8 cellular contexts compared by ENCODE assay signal in the genomic region with DNA sequence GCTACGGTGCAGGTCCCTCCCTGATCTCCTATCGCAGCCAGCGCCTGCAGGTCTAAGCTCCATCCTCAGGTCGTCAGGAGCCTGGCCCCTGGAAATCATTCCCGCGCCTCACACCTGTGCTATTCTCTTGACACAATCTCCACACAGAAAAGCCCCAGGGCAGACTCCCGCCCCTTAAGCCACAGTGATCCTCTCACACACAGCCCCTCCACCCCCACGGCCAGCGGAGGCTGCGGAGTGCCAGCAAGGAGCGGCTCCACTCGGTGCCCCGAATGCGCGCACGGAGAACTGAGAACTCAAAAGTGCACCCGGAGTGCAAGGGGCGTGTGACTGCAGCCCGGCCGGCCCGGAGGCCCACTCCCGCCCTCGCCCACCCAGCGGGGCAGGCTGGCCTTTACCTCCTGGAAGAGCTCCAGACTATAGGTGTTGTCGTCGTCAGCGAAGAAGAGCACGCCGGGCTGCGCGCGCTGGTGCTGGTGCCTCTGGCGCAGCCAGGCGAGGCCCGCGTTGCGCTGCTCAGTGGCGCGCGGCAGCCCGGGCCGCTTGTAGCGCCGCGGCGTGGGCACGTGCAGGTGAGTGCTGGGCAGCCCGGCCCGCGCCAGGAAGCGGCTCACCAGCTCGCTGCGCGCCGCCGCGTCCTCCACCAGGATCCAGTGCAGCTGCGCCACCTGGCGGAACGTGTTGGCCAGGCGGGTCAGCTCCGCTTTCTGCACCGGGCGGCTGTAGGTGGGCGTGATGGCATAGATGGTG. TPM values are rescaled to one million over a fixed set of nuclear protein-coding genes. Genes with fewer than 3 reads are reported as not detected.
DNase-seq lines count a peak whose midpoint lies in the region; ATAC-seq and TF ChIP-seq lines count a peak whose summit lies in the region.

No MANE protein-coding gene starts in this region.

- no peak for DNase-seq in AG09309 (ENCODE audit: low read depth)
- DNase-seq in NCI-H2227 treated with DMSO at 0.1 percent for 48 hours (lab: John Stamatoyannopoulos, UW): peak; percentile 85
- peak; percentile 77 to 79 for DNase-seq in activated CD4-positive, alpha-beta T cell treated with anti-CD3 and anti-CD28 coated beads for 4 hours
- no peak for DNase-seq in coronary artery (ENCODE audit: low spot score)
- peak; percentile 86 for DNase-seq in left lobe of liver (ENCODE audit: low spot score)
- DNase-seq in stimulated activated CD4-positive, alpha-beta T cell treated with anti-CD3 and anti-CD28 coated beads, Interleukin-1b, Interleukin-23, amount 100 ng/mL, for 4 hours (ENCODE audit: low read depth in 2 of 2): peak; percentile 67 to 87

- no peak overlapping the region for H3K27ac ChIP-seq in coronary artery

- H3K4me3 ChIP-seq in AG09309 (ENCODE audit: control insufficient read depth, low read depth, low read length): peak overlapping the region; percentile 43
- peak overlapping the region; percentile 76 for H3K4me3 ChIP-seq in coronary artery

- TF ChIP-seq CTCF in AG09309 (IDR thresholded peaks at IDR 0.05; ENCODE audit: control insufficient read depth, insufficient read depth, low read depth, low read length, missing control alignments): peak; percentile 86
- peak; percentile 84 for TF ChIP-seq CTCF in coronary artery (IDR thresholded peaks at IDR 0.05)

- ATAC-seq in GM18907 (IDR thresholded peaks at IDR 0.05; ENCODE audit: unreplicated experiment) (peak; percentile 97), HG03139 (IDR thresholded peaks at IDR 0.05; ENCODE audit: unreplicated experiment) (peak; percentile 94), left lobe of liver (peak; percentile 99)

RNA-seq across cellular contexts. Expression of gene B3GAT2, which starts 1.2 kb away (rescaled TPM):
- total RNA-seq in left lobe of liver: 0.05 TPM

Comparison
In these comparisons a context has a peak if more than half of its experiments do, and no peak if none do; other contexts are left out.
1. DNase-seq: peak in NCI-H2227 treated with DMSO at 0.1 percent for 48 hours (single experiment), activated CD4-positive, alpha-beta T cell treated with anti-CD3 and anti-CD28 coated beads for 4 hours (2 of 2), left lobe of liver (single experiment) and stimulated activated CD4-positive, alpha-beta T cell treated with anti-CD3 and anti-CD28 coated beads, Interleukin-1b, Interleukin-23, amount 100 ng/mL, for 4 hours (2 of 2); none in AG09309 (single experiment) and coronary artery (single experiment).
2. Peak in every context shown above with its lines, with median percentiles within 50 percentile points of each other: ATAC-seq.